8 cellular contexts compared by ENCODE assay signal in the genomic region with DNA sequence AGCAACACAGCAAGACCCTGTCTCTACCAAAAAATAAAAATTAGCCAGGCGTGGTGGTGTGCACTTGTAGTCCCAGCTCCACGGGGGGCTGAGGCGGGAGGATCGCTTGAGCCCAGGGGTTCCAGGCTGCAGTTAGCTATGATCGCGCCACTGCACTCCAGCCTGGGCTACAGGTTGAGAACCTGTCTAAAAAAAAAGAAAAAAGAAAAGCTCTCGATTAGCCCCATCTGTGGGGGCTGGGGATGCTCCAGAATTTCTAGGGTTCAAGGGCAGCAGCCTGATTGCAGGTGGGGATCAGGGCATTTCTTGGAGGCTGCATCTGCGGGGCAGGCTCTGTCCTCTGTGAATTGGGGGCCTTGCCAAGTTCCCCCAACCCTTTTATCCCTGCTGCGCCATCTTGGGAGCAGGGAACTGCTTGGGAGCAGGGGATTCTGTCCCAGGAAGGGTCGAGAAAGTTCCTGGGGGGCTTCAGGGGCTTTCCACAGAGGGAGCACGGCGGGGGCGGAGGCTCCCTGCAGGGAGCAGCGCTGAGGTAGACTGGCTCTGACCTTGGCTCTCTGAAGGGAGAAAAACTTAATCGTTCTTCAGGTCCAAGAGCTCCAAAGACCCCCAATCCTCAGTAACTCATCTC. TPM values are rescaled to one million over a fixed set of nuclear protein-coding genes. Genes with fewer than 3 reads are reported as not detected.
DNase-seq lines count a peak whose midpoint lies in the region; ATAC-seq and TF ChIP-seq lines count a peak whose summit lies in the region.

No MANE protein-coding gene starts in this region.

- peak overlapping the region; percentile 82 to 98 for H3K27ac Mint-ChIP-seq in natural killer cell treated with Interleukin-12 subunit alpha and Interleukin-12 subunit beta and Interleukin-15 and Interleukin-18, amount 100 ng/mL, for 72 hours

- no peaks in the 10 kb centered on the region for H3K9me2 ChIP-seq in MM.1S (replicated peaks; ENCODE audit: insufficient read depth, low read length)

- H3K4me3 ChIP-seq in MM.1S (ENCODE audit: low read length) = peak overlapping the region; percentile 99
- peak overlapping the region; percentile 96 to 99 for H3K4me3 ChIP-seq in duodenal mucosa (ENCODE audit: low read depth in 1 of 2, low read length in 2 of 2)

- H3K4me1 Mint-ChIP-seq in activated T-cell treated with anti-CD3 and anti-CD28 coated beads, Interleukin-2, amount 50 U/mL, for 4 hours (ENCODE audit: low read depth) = peaks cover 33% of the 10 kb centered on the region
- H3K4me1 Mint-ChIP-seq in natural killer cell treated with Interleukin-12 subunit alpha and Interleukin-12 subunit beta and Interleukin-15 and Interleukin-18, amount 100 ng/mL, for 72 hours (ENCODE audit: low read depth in 2 of 2) = peaks cover 18 to 35% of the 10 kb centered on the region in 2 donors

- H3K4me1 ChIP-seq in MM.1S (ENCODE audit: low read length) = peaks cover 19% of the 10 kb centered on the region
- peaks cover 24 to 37% of the 10 kb centered on the region in 2 donors for H3K4me1 ChIP-seq in duodenal mucosa (ENCODE audit: control insufficient read depth in 1 of 2, insufficient read depth in 2 of 2, low read length in 2 of 2)

- ATAC-seq in activated T-cell treated with anti-CD3 and anti-CD28 coated beads, Interleukin-2, amount 50 U/mL, for 4 hours = peak in 1 of 2 donors; percentile 5
- peak; percentile 2 to 3 for ATAC-seq in natural killer cell treated with Interleukin-12 subunit alpha and Interleukin-12 subunit beta and Interleukin-15 and Interleukin-18, amount 100 ng/mL, for 72 hours
- ATAC-seq in HG03521 (IDR thresholded peaks at IDR 0.05; ENCODE audit: unreplicated experiment) = no peak

- no peaks in the 10 kb centered on the region for H3K36me3 ChIP-seq in MM.1S (replicated peaks; ENCODE audit: insufficient read depth, low read length)
- no peaks in the 10 kb centered on the region for H3K36me3 ChIP-seq in duodenal mucosa (ENCODE audit: control insufficient read depth in 1 of 2, insufficient read depth in 2 of 2, low read length in 2 of 2)

- peak overlapping the region; percentile 96 for H2AFZ ChIP-seq in MM.1S (ENCODE audit: low read length)

- H3K9ac ChIP-seq in MM.1S (ENCODE audit: low read length) (peak overlapping the region; percentile 97), duodenal mucosa (ENCODE audit: low read depth in 1 of 2, low read length in 2 of 2) (peak overlapping the region; percentile 88 to 93)

- H3K79me2 ChIP-seq in MM.1S (ENCODE audit: low read length) = peaks cover 53% of the 10 kb centered on the region

- no peaks in the 10 kb centered on the region for H3K27me3 Mint-ChIP-seq in activated T-cell treated with anti-CD3 and anti-CD28 coated beads, Interleukin-2, amount 50 U/mL, for 4 hours (ENCODE audit: low read depth)
- peaks cover 0 to 3% of the 10 kb centered on the region in 2 donors for H3K27me3 Mint-ChIP-seq in natural killer cell treated with Interleukin-12 subunit alpha and Interleukin-12 subunit beta and Interleukin-15 and Interleukin-18, amount 100 ng/mL, for 72 hours

- in situ Hi-C loops in ACHN (cut with HindIII; ENCODE audit: low pct_ligation_motif_present, low pct_unique_long_range_greater_than_20kb, low sequenced_read_pairs) = loop anchor here (25.0 kb wide), 1 partner anchor 263 kb away; no protein-coding TSS in a partner anchor

- TF ChIP-seq CTCF in MM.1S (IDR thresholded peaks at IDR 0.05; ENCODE audit: low read length) = no peak

- H3K36me3 Mint-ChIP-seq in activated T-cell treated with anti-CD3 and anti-CD28 coated beads, Interleukin-2, amount 50 U/mL, for 4 hours (ENCODE audit: insufficient read depth) = no peaks in the 10 kb centered on the region
- peaks cover 9% of the 10 kb centered on the region for H3K36me3 Mint-ChIP-seq in natural killer cell treated with Interleukin-12 subunit alpha and Interleukin-12 subunit beta and Interleukin-15 and Interleukin-18, amount 100 ng/mL, for 72 hours

- peak overlapping the region; percentile 63; the same call in 1 of the 2 replicates for H3K27ac ChIP-seq in MM.1S (ENCODE audit: low read length)
- no peak overlapping the region for H3K27ac ChIP-seq in duodenal mucosa (ENCODE audit: low read depth, low read length)

- peak overlapping the region; percentile 88 for H3K4me3 Mint-ChIP-seq in activated T-cell treated with anti-CD3 and anti-CD28 coated beads, Interleukin-2, amount 50 U/mL, for 4 hours
- H3K4me3 Mint-ChIP-seq in natural killer cell treated with Interleukin-12 subunit alpha and Interleukin-12 subunit beta and Interleukin-15 and Interleukin-18, amount 100 ng/mL, for 72 hours = peak overlapping the region; percentile 98

- H3F3A ChIP-seq in MM.1S (ENCODE audit: insufficient read depth, low read length) = peaks cover 10% of the 10 kb centered on the region

- H3K9me3 ChIP-seq in MM.1S (replicated peaks; ENCODE audit: insufficient read depth, low read length) (no peaks in the 10 kb centered on the region), duodenal mucosa (ENCODE audit: control insufficient read depth in 1 of 2, low read length in 2 of 2) (no peaks in the 10 kb centered on the region)

- peak overlapping the region; percentile 80 for H3K4me2 ChIP-seq in MM.1S (ENCODE audit: low read depth, low read length)

- H3K27me3 ChIP-seq in MM.1S (replicated peaks; ENCODE audit: insufficient read depth, low read length) (no peaks in the 10 kb centered on the region), duodenal mucosa (ENCODE audit: control insufficient read depth in 1 of 2, insufficient read depth in 2 of 2, low read length in 2 of 2) (no peaks in the 10 kb centered on the region)

- no peaks in the 10 kb centered on the region for H4K20me1 ChIP-seq in MM.1S (ENCODE audit: insufficient read depth, low read length)

- no peak for DNase-seq in activated T-cell treated with anti-CD3 and anti-CD28 coated beads, Interleukin-2, amount 50 U/mL, for 4 hours
- no peak for DNase-seq in activated T-cell treated with anti-CD3 and anti-CD28 coated beads, Interleukin-2, amount 50 U/mL, for 48 hours
- DNase-seq in MM.1S = no peak
- DNase-seq in natural killer cell treated with Interleukin-12 subunit alpha and Interleukin-12 subunit beta and Interleukin-15 and Interleukin-18, amount 100 ng/mL, for 72 hours (ENCODE audit: low spot score) = no peak
- no peak for DNase-seq in ACHN
- no peak for DNase-seq in NK-92 treated with Interleukin-12 subunit alpha and Interleukin-12 subunit beta, amount 100 ng/mL, for 24 hours (lab: John Stamatoyannopoulos, UW)

- no peaks in the 10 kb centered on the region for H3K9me3 Mint-ChIP-seq in activated T-cell treated with anti-CD3 and anti-CD28 coated beads, Interleukin-2, amount 50 U/mL, for 4 hours
- no peaks in the 10 kb centered on the region for H3K9me3 Mint-ChIP-seq in natural killer cell treated with Interleukin-12 subunit alpha and Interleukin-12 subunit beta and Interleukin-15 and Interleukin-18, amount 100 ng/mL, for 72 hours

RNA-seq across cellular contexts. Expression of gene ARPC1A, which starts 0.6 kb away (rescaled TPM):
- 10 to 100 TPM; 81.5 to 85.5 (median 81.9) TPM for total RNA-seq in activated T-cell treated with anti-CD3 and anti-CD28 coated beads, Interleukin-2, amount 50 U/mL, for 4 hours
- total RNA-seq in natural killer cell treated with Interleukin-12 subunit alpha and Interleukin-12 subunit beta and Interleukin-15 and Interleukin-18, amount 100 ng/mL, for 72 hours = 10 to 100 TPM; 72.4 to 88.0 TPM

RNA-seq across cellular contexts. Expression of gene ARPC1B, which starts 49.4 kb away (rescaled TPM):
- total RNA-seq in activated T-cell treated with anti-CD3 and anti-CD28 coated beads, Interleukin-2, amount 50 U/mL, for 4 hours = 100 to 1,000 TPM; 240 to 282 (median 274) TPM
- 100 to 1,000 TPM; 286 to 366 TPM for total RNA-seq in natural killer cell treated with Interleukin-12 subunit alpha and Interleukin-12 subunit beta and Interleukin-15 and Interleukin-18, amount 100 ng/mL, for 72 hours

RNA-seq across cellular contexts. Expression of gene MYH16, which starts 52.4 kb away (rescaled TPM):
- total RNA-seq in activated T-cell treated with anti-CD3 and anti-CD28 coated beads, Interleukin-2, amount 50 U/mL, for 4 hours = not detected
- not detected for total RNA-seq in natural killer cell treated with Interleukin-12 subunit alpha and Interleukin-12 subunit beta and Interleukin-15 and Interleukin-18, amount 100 ng/mL, for 72 hours
